In genomic region chr21:43994085-43994484, GRCh38 we compare ENCODE assay signal across 1 cellular context.
TF ChIP-seq lines count a peak whose summit lies in the region.

No MANE protein-coding gene starts in this region.

TF ChIP-seq in GM23338, 12 proteins besides CTCF, POLR2A, EP300 and RAD21 (continued from another document):
- TF ChIP-seq, protein P1, sequence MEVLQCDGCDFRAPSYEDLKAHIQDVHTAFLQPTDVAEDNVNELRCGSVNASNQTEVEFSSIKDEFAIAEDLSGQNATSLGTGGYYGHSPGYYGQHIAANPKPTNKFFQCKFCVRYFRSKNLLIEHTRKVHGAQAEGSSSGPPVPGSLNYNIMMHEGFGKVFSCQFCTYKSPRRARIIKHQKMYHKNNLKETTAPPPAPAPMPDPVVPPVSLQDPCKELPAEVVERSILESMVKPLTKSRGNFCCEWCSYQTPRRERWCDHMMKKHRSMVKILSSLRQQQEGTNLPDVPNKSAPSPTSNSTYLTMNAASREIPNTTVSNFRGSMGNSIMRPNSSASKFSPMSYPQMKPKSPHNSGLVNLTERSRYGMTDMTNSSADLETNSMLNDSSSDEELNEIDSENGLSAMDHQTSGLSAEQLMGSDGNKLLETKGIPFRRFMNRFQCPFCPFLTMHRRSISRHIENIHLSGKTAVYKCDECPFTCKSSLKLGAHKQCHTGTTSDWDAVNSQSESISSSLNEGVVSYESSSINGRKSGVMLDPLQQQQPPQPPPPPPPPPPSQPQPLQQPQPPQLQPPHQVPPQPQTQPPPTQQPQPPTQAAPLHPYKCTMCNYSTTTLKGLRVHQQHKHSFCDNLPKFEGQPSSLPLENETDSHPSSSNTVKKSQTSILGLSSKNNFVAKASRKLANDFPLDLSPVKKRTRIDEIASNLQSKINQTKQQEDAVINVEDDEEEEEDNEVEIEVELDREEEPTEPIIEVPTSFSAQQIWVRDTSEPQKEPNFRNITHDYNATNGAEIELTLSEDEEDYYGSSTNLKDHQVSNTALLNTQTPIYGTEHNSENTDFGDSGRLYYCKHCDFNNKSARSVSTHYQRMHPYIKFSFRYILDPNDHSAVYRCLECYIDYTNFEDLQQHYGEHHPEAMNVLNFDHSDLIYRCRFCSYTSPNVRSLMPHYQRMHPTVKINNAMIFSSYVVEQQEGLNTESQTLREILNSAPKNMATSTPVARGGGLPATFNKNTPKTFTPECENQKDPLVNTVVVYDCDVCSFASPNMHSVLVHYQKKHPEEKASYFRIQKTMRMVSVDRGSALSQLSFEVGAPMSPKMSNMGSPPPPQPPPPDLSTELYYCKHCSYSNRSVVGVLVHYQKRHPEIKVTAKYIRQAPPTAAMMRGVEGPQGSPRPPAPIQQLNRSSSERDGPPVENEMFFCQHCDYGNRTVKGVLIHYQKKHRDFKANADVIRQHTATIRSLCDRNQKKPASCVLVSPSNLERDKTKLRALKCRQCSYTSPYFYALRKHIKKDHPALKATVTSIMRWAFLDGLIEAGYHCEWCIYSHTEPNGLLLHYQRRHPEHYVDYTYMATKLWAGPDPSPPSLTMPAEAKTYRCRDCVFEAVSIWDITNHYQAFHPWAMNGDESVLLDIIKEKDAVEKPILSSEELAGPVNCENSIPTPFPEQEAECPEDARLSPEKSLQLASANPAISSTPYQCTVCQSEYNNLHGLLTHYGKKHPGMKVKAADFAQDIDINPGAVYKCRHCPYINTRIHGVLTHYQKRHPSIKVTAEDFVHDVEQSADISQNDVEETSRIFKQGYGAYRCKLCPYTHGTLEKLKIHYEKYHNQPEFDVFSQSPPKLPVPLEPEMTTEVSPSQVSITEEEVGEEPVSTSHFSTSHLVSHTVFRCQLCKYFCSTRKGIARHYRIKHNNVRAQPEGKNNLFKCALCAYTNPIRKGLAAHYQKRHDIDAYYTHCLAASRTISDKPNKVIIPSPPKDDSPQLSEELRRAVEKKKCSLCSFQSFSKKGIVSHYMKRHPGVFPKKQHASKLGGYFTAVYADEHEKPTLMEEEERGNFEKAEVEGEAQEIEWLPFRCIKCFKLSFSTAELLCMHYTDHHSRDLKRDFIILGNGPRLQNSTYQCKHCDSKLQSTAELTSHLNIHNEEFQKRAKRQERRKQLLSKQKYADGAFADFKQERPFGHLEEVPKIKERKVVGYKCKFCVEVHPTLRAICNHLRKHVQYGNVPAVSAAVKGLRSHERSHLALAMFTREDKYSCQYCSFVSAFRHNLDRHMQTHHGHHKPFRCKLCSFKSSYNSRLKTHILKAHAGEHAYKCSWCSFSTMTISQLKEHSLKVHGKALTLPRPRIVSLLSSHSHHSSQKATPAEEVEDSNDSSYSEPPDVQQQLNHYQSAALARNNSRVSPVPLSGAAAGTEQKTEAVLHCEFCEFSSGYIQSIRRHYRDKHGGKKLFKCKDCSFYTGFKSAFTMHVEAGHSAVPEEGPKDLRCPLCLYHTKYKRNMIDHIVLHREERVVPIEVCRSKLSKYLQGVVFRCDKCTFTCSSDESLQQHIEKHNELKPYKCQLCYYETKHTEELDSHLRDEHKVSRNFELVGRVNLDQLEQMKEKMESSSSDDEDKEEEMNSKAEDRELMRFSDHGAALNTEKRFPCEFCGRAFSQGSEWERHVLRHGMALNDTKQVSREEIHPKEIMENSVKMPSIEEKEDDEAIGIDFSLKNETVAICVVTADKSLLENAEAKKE (CRISPR knock-in tag; IDR thresholded peaks at IDR 0.05), result no peak
- no peak for TF ChIP-seq JUNB (IDR thresholded peaks at IDR 0.05; ENCODE audit: unreplicated experiment)
- TF ChIP-seq ZNF331 (CRISPR knock-in tag; IDR thresholded peaks at IDR 0.05; ENCODE audit: low read depth), result no peak
